Comparison of ENCODE assay signal across 1 cellular context in genomic region chr5:86968311-86968753, GRCh38.
TF ChIP-seq lines count a peak whose summit lies in the region.

No MANE protein-coding gene starts in this region.

TF ChIP-seq in GM12878, 131 proteins besides CTCF, POLR2A, EP300 and RAD21 (continued from another document):
- TF ChIP-seq ZBTB11 (CRISPR knock-in tag; IDR thresholded peaks at IDR 0.05) (no peak), RELA (IDR thresholded peaks at IDR 0.05; ENCODE audit: borderline replicate concordance, partially characterized antibody) (no peak), JUNB (IDR thresholded peaks at IDR 0.05) (no peak), MXI1 (IDR thresholded peaks at IDR 0.05; ENCODE audit: low read depth, low read length) (no peak), ZNF687 (IDR thresholded peaks at IDR 0.05) (no peak), ZNF24 (IDR thresholded peaks at IDR 0.05) (no peak), MTA2 (IDR thresholded peaks at IDR 0.05; ENCODE audit: low read depth) (no peak), POU2F2 (IDR thresholded peaks at IDR 0.05; ENCODE audit: borderline replicate concordance, low read depth, low read length) (no peak), SP1 (IDR thresholded peaks at IDR 0.05; ENCODE audit: low read depth, low read length) (no peak), PRDM15 (CRISPR knock-in tag; IDR thresholded peaks at IDR 0.05) (no peak), ZNF384 (IDR thresholded peaks at IDR 0.05; ENCODE audit: borderline replicate concordance, low read depth, low read length) (no peak), PBX3 (IDR thresholded peaks at IDR 0.05; ENCODE audit: insufficient replicate concordance, low read depth, low read length) (no peak), IRF3 (IDR thresholded peaks at IDR 0.05) (no peak), E2F8 (IDR thresholded peaks at IDR 0.05; ENCODE audit: low read depth, partially characterized antibody) (no peak), ATF7 (IDR thresholded peaks at IDR 0.05; ENCODE audit: low read depth) (no peak)
